Comparison of ENCODE assay signal across 1 cellular context in genomic region chr11:61799665-61800284, GRCh38.
TF ChIP-seq lines count a peak whose summit lies in the region.

No MANE protein-coding gene starts in this region.

TF ChIP-seq in IMR-90, 13 proteins besides CTCF, POLR2A, EP300 and RAD21:
- TF ChIP-seq RFX5 (IDR thresholded peaks at IDR 0.05; ENCODE audit: low read depth, low read length) (no peak), ELK1 (IDR thresholded peaks at IDR 0.05; ENCODE audit: borderline replicate concordance, low read depth, low read length) (no peak), BHLHE40 (IDR thresholded peaks at IDR 0.05; ENCODE audit: low read depth, low read length) (no peak), MXI1 (IDR thresholded peaks at IDR 0.05; ENCODE audit: borderline replicate concordance, low read depth, low read length) (no peak), MAZ (IDR thresholded peaks at IDR 0.05; ENCODE audit: borderline replicate concordance, low read depth, low read length) (no peak), SMC3 (IDR thresholded peaks at IDR 0.05; ENCODE audit: low read depth, low read length) (no peak)
